8 cellular contexts compared by ENCODE assay signal in genomic region chr9:2159521-2160417, GRCh38.
DNase-seq lines count a peak whose midpoint lies in the region; ATAC-seq and TF ChIP-seq lines count a peak whose summit lies in the region.

No MANE protein-coding gene starts in this region.

- no peaks in the 10 kb centered on the region for H3K36me3 Mint-ChIP-seq in GM23338 (ENCODE audit: low read depth)

- H2BK5ac ChIP-seq in neuronal stem cell (ENCODE audit: low read length), result no peak overlapping the region

- no peak overlapping the region for H2AK5ac ChIP-seq in neuronal stem cell (ENCODE audit: low read depth, low read length)

- H3K9me2 ChIP-seq in GM23338 (ENCODE audit: insufficient read depth), result 0 out of 2 replicates have a peak, but pooled peaks cover 2% of the 10 kb centered on the region

- peak overlapping the region; percentile 28; the same call in 1 of the 3 replicates for H3K4me3 Mint-ChIP-seq in GM23338

- TF ChIP-seq CTCF in GM23338 (conservative IDR thresholded peaks at IDR 0.05; ENCODE audit: low read depth in 2 of 2), result no peak

- peak overlapping the region; percentile 95 for H3K27ac Mint-ChIP-seq in GM23338

- no peaks in the 10 kb centered on the region for H3K79me1 ChIP-seq in neuronal stem cell (ENCODE audit: low read depth, low read length)

- H2AFZ ChIP-seq in GM23338 (no peak overlapping the region), neuronal stem cell (ENCODE audit: low read length) (peak overlapping the region; percentile 73)

- no peak overlapping the region for H4K8ac ChIP-seq in neuronal stem cell (ENCODE audit: low read depth, low read length)

- in situ Hi-C loops in SK-MEL-5 (cut with HindIII; ENCODE audit: low pct_unique_long_range_greater_than_20kb, low sequenced_read_pairs), result no loop called here

- no peak overlapping the region for H3K4me3 ChIP-seq in GM23338
- H3K4me3 ChIP-seq in esophagus (ENCODE audit: low read depth in 1 of 2, low read length in 2 of 2), result peak overlapping the region; percentile 0 to 48
- H3K4me3 ChIP-seq in neuronal stem cell (ENCODE audit: low read length in 2 of 2), result peak overlapping the region in 1 of 2 donors; percentile 44

- H3K18ac ChIP-seq in neuronal stem cell (ENCODE audit: low read length), result no peak overlapping the region

- peak; percentile 17 for DNase-seq in GM23338 (ENCODE audit: low spot score)
- peak; percentile 26 for DNase-seq in SK-MEL-5 (ENCODE audit: low read depth, low spot score)
- no peak for DNase-seq in neuronal stem cell (ENCODE audit: low spot score)
- no peak for DNase-seq in stimulated activated naive CD4-positive, alpha-beta T cell (lab: John Stamatoyannopoulos, UW)
- DNase-seq in NCI-H82 (lab: John Stamatoyannopoulos, UW), result no peak

- H3K9me3 Mint-ChIP-seq in GM23338, result no peaks in the 10 kb centered on the region

- H2BK15ac ChIP-seq in neuronal stem cell (ENCODE audit: low read length), result no peak overlapping the region

- H4K91ac ChIP-seq in neuronal stem cell (ENCODE audit: low read depth, low read length, poor library complexity), result no peak overlapping the region

- peaks cover 34% of the 10 kb centered on the region for H3K4me1 ChIP-seq in GM23338 (ENCODE audit: insufficient read depth)
- peaks cover 0 to 7% of the 10 kb centered on the region in 2 donors for H3K4me1 ChIP-seq in esophagus (ENCODE audit: control insufficient read depth in 2 of 2, insufficient read depth in 2 of 2, low read length in 1 of 2)
- H3K4me1 ChIP-seq in neuronal stem cell (ENCODE audit: control insufficient read depth in 2 of 2, insufficient read depth in 1 of 2, low read depth in 1 of 2, low read length in 2 of 2), result peaks cover 12 to 19% of the 10 kb centered on the region in 2 donors

- H3K4me2 ChIP-seq in GM23338 (peak overlapping the region; percentile 48), neuronal stem cell (ENCODE audit: insufficient read depth, low read length, poor library complexity, severe bottlenecking) (no peak overlapping the region)

- no peak overlapping the region for H2BK12ac ChIP-seq in neuronal stem cell (ENCODE audit: low read length)

- H3F3A ChIP-seq in GM23338 (replicated peaks; ENCODE audit: low read depth), result peaks cover 6% of the 10 kb centered on the region; the same call in 1 of the 2 replicates

- no peaks in the 10 kb centered on the region for H3K79me2 ChIP-seq in GM23338 (replicated peaks; ENCODE audit: insufficient read depth)

- WGBS in esophagus, 2 donors, result 13 to 17% methylated on average over 13 of the region's 13 CpGs
- WGBS in neuronal stem cell (ENCODE audit: extremely low coverage in 2 of 2, insufficient read length in 2 of 2, insufficient replicate concordance in 1 of 2), 2 donors, result no CpG with 5 or more reads among the region's 13 CpGs

- no peak overlapping the region for H3K9ac ChIP-seq in neuronal stem cell (ENCODE audit: low read depth, low read length, poor library complexity)

- peak overlapping the region; percentile 99 for H3K27ac ChIP-seq in GM23338 (ENCODE audit: low read depth)
- peak overlapping the region; percentile 69 to 79 for H3K27ac ChIP-seq in esophagus (ENCODE audit: low read depth in 2 of 2, low read length in 1 of 2)
- H3K27ac ChIP-seq in neuronal stem cell (replicated peaks; ENCODE audit: low read length), result no peak overlapping the region

- no peak overlapping the region for H3K23ac ChIP-seq in neuronal stem cell (ENCODE audit: low read depth, low read length, poor library complexity)

- H4K20me1 ChIP-seq in GM23338 (replicated peaks; ENCODE audit: insufficient read depth), result no peaks in the 10 kb centered on the region

- H3K27me3 Mint-ChIP-seq in GM23338 (ENCODE audit: insufficient read depth, low read depth, poor library complexity), result peaks cover 4% of the 10 kb centered on the region

- peaks cover 61% of the 10 kb centered on the region for H3K4me1 Mint-ChIP-seq in GM23338

- no peak overlapping the region for H2BK120ac ChIP-seq in neuronal stem cell (ENCODE audit: low read depth, low read length)

- ATAC-seq in GM23338 (no peak), GM18502 (IDR thresholded peaks at IDR 0.05; ENCODE audit: poor library complexity, unreplicated experiment) (no peak)
- no peak for ATAC-seq in activated CD4-positive, CD25-positive, alpha-beta regulatory T cell treated with anti-CD3 and anti-CD28 coated beads, Interleukin-2, amount 50 U/mL, for 24 hours

- H3K36me3 ChIP-seq in GM23338 (ENCODE audit: insufficient read depth) (no peaks in the 10 kb centered on the region), esophagus (ENCODE audit: control insufficient read depth in 2 of 2, insufficient read depth in 2 of 2, low read length in 1 of 2) (no peaks in the 10 kb centered on the region), neuronal stem cell (replicated peaks in 1 of 2; ENCODE audit: control insufficient read depth in 2 of 2, insufficient read depth in 2 of 2, low read length in 2 of 2) (peaks cover 0 to 4% of the 10 kb centered on the region in 2 donors)

- no peaks in the 10 kb centered on the region for H3K27me3 ChIP-seq in GM23338 (ENCODE audit: insufficient read depth)
- H3K27me3 ChIP-seq in esophagus (ENCODE audit: control insufficient read depth in 1 of 2, insufficient read depth in 2 of 2, low read length in 2 of 2), result no peaks in the 10 kb centered on the region
- H3K27me3 ChIP-seq in neuronal stem cell (ENCODE audit: control insufficient read depth in 3 of 3, insufficient read depth in 3 of 3, low read depth in 1 of 3, low read length in 3 of 3), result no peaks in the 10 kb centered on the region

- H3K9me3 ChIP-seq in esophagus (ENCODE audit: control insufficient read depth in 2 of 2, insufficient read depth in 1 of 2, low read depth in 1 of 2, low read length in 1 of 2) (no peaks in the 10 kb centered on the region), neuronal stem cell (replicated peaks in 1 of 2; ENCODE audit: control insufficient read depth in 2 of 2, insufficient read depth in 1 of 2, low read depth in 1 of 2, low read length in 2 of 2) (no peaks in the 10 kb centered on the region)

- no peak overlapping the region for H3K14ac ChIP-seq in neuronal stem cell (ENCODE audit: low read length)

- H3K4ac ChIP-seq in neuronal stem cell (ENCODE audit: low read length), result no peak overlapping the region

TF ChIP-seq in GM23338, 12 proteins besides CTCF, POLR2A, EP300 and RAD21:
- TF ChIP-seq EZH2phosphoT487 (IDR thresholded peaks at IDR 0.05; ENCODE audit: unreplicated experiment), result no peak
- TF ChIP-seq, protein P1, sequence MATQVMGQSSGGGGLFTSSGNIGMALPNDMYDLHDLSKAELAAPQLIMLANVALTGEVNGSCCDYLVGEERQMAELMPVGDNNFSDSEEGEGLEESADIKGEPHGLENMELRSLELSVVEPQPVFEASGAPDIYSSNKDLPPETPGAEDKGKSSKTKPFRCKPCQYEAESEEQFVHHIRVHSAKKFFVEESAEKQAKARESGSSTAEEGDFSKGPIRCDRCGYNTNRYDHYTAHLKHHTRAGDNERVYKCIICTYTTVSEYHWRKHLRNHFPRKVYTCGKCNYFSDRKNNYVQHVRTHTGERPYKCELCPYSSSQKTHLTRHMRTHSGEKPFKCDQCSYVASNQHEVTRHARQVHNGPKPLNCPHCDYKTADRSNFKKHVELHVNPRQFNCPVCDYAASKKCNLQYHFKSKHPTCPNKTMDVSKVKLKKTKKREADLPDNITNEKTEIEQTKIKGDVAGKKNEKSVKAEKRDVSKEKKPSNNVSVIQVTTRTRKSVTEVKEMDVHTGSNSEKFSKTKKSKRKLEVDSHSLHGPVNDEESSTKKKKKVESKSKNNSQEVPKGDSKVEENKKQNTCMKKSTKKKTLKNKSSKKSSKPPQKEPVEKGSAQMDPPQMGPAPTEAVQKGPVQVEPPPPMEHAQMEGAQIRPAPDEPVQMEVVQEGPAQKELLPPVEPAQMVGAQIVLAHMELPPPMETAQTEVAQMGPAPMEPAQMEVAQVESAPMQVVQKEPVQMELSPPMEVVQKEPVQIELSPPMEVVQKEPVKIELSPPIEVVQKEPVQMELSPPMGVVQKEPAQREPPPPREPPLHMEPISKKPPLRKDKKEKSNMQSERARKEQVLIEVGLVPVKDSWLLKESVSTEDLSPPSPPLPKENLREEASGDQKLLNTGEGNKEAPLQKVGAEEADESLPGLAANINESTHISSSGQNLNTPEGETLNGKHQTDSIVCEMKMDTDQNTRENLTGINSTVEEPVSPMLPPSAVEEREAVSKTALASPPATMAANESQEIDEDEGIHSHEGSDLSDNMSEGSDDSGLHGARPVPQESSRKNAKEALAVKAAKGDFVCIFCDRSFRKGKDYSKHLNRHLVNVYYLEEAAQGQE (IDR thresholded peaks at IDR 0.05; ENCODE audit: unreplicated experiment), result peak; percentile 6

Comparison
In these comparisons a context has a peak if more than half of its experiments do, and no peak if none do; other contexts are left out.
1. DNase-seq: peak in GM23338 (single experiment) and SK-MEL-5 (single experiment); none in neuronal stem cell (single experiment), stimulated activated naive CD4-positive, alpha-beta T cell (0 of 6) and NCI-H82 (single experiment).